Comparison of ENCODE assay signal across 1 cellular context in genomic region chr16:4314532-4315184, GRCh38.
TF ChIP-seq lines count a peak whose summit lies in the region.

No MANE protein-coding gene starts in this region.

TF ChIP-seq in HepG2, 621 proteins besides CTCF, POLR2A, EP300 and RAD21 (continued from another document):
- TF ChIP-seq HNF1B (CRISPR knock-in tag; IDR thresholded peaks at IDR 0.05): no peak
- TF ChIP-seq ZNF326 (CRISPR knock-in tag; IDR thresholded peaks at IDR 0.05; ENCODE audit: borderline replicate concordance): no peak
- TF ChIP-seq ZNF850 (CRISPR knock-in tag; conservative IDR thresholded peaks at IDR 0.05): no peak
- 0 out of 2 replicates have a peak, but pooled peaks have one; percentile 39 for TF ChIP-seq GFI1 (CRISPR knock-in tag; IDR thresholded peaks at IDR 0.05; ENCODE audit: borderline replicate concordance)
- TF ChIP-seq ZNF550 (CRISPR knock-in tag; IDR thresholded peaks at IDR 0.05; ENCODE audit: borderline replicate concordance): peak; percentile 0; the same call in 1 of the 2 replicates
- TF ChIP-seq SRY (CRISPR knock-in tag; IDR thresholded peaks at IDR 0.05): peak; percentile 20; the same call in 1 of the 2 replicates
- TF ChIP-seq TFDP1 (CRISPR knock-in tag; IDR thresholded peaks at IDR 0.05; ENCODE audit: borderline replicate concordance): peak; percentile 44; the same call in 1 of the 2 replicates
- TF ChIP-seq ZBTB44 (CRISPR knock-in tag; IDR thresholded peaks at IDR 0.05): no peak
- 0 out of 2 replicates have a peak, but pooled peaks have one; percentile 70 for TF ChIP-seq MTERF4 (CRISPR knock-in tag; IDR thresholded peaks at IDR 0.05)
- TF ChIP-seq MYNN (CRISPR knock-in tag; IDR thresholded peaks at IDR 0.05; ENCODE audit: low read depth): no peak
- TF ChIP-seq ZNF563 (CRISPR knock-in tag; IDR thresholded peaks at IDR 0.05): 0 out of 2 replicates have a peak, but pooled peaks have one; percentile 27
- TF ChIP-seq TOPORS (CRISPR knock-in tag; IDR thresholded peaks at IDR 0.05): 0 out of 2 replicates have a peak, but pooled peaks have one; percentile 1
